In genomic region chr6:95923518-95923917, GRCh38 we compare ENCODE assay signal across 12 cellular contexts.
DNase-seq lines count a peak whose midpoint lies in the region; ATAC-seq and TF ChIP-seq lines count a peak whose summit lies in the region.
"Had no signal": no experiment of that assay in that cellular context is flagged by ENCODE, and none has a peak within 500 bp of the region (broad histone marks: within the 10 kb centered on the region; RNA-seq: fewer than 3 reads in every experiment).

No MANE protein-coding gene starts in this region.

- no peak for TF ChIP-seq CTCF in osteoblast (IDR thresholded peaks at IDR 0.05; ENCODE audit: extremely low read depth, low read depth, low read length)

- POLR2A ChIA-PET in activated CD4-positive, alpha-beta T cell treated with anti-CD3 and anti-CD28 coated beads for 36 hours (lab: Charles Lee) = no interaction called here

- H2AFZ ChIP-seq in osteoblast (ENCODE audit: low read length) = no peak overlapping the region

- no peaks in the 10 kb centered on the region for H3K4me1 ChIP-seq in osteoblast (ENCODE audit: insufficient read depth, low read length)

- ATAC-seq in activated CD4-positive, alpha-beta T cell treated with anti-CD3 and anti-CD28 coated beads for 36 hours = no peak
- peak; percentile 69 for ATAC-seq in HG02759 (IDR thresholded peaks at IDR 0.05; ENCODE audit: unreplicated experiment)
- ATAC-seq: left colon had no signal

- no peak overlapping the region for H3K4me3 Mint-ChIP-seq in activated CD4-positive, alpha-beta T cell treated with anti-CD3 and anti-CD28 coated beads for 36 hours
- H3K4me3 Mint-ChIP-seq: B cell had no signal

- H3K4me1 Mint-ChIP-seq in activated CD4-positive, alpha-beta T cell treated with anti-CD3 and anti-CD28 coated beads for 36 hours = no peaks in the 10 kb centered on the region
- H3K4me1 Mint-ChIP-seq: B cell had no signal

- no peak overlapping the region for H3K27ac Mint-ChIP-seq in activated CD4-positive, alpha-beta T cell treated with anti-CD3 and anti-CD28 coated beads for 36 hours
- H3K27ac Mint-ChIP-seq: B cell had no signal

- H3K27me3 ChIP-seq in osteoblast (ENCODE audit: insufficient read depth, low read length) = no peaks in the 10 kb centered on the region

- peak; percentile 35 for DNase-seq in activated CD4-positive, alpha-beta T cell treated with anti-CD3 and anti-CD28 coated beads for 36 hours
- DNase-seq in activated CD4-positive, alpha-beta T cell treated with anti-CD3 and anti-CD28 coated beads, Interleukin-2, amount 50 U/mL, for 4 hours = no peak
- peak; percentile 13 for DNase-seq in SK-N-DZ (ENCODE audit: low spot score)
- DNase-seq in osteoblast (ENCODE audit: insufficient read length, low spot score, missing footprints) = peak; percentile 26
- no peak for DNase-seq in UCSD-AML1 (lab: John Stamatoyannopoulos, UW; ENCODE audit: unreplicated experiment)
- DNase-seq in ecto neural progenitor cell (ENCODE audit: low spot score) = no peak
- no peak for DNase-seq in NCI-H510A treated with DMSO at 0.1 percent for 48 hours (lab: John Stamatoyannopoulos, UW)
- DNase-seq: aorta had no signal

- no peak overlapping the region for H3K4me3 ChIP-seq in osteoblast (ENCODE audit: insufficient read depth, low read length)
- H3K4me3 ChIP-seq: SK-N-MC had no signal

- no peaks in the 10 kb centered on the region for H3K79me2 ChIP-seq in osteoblast (ENCODE audit: insufficient read depth, low read length)

- no peaks in the 10 kb centered on the region for H4K20me1 ChIP-seq in osteoblast (ENCODE audit: insufficient read depth, low read length)

- no peaks in the 10 kb centered on the region for H3K36me3 ChIP-seq in osteoblast (ENCODE audit: insufficient read depth, low read length)

- intact Hi-C loops in activated CD4-positive, alpha-beta T cell treated with anti-CD3 and anti-CD28 coated beads for 36 hours (cut with DNase I, micrococcal nuclease) = loop anchor here (2.0 kb wide), 1 partner anchor 493 kb away; no protein-coding TSS in a partner anchor

- H3K9me3 Mint-ChIP-seq in activated CD4-positive, alpha-beta T cell treated with anti-CD3 and anti-CD28 coated beads for 36 hours (ENCODE audit: low read depth) = no peaks in the 10 kb centered on the region

- H3K9me3 ChIP-seq in osteoblast (ENCODE audit: low read depth, low read length) = no peaks in the 10 kb centered on the region

- CTCF ChIA-PET in activated CD4-positive, alpha-beta T cell treated with anti-CD3 and anti-CD28 coated beads for 36 hours (lab: Charles Lee) = no interaction called here

- no peak overlapping the region for H3K4me2 ChIP-seq in osteoblast (ENCODE audit: insufficient read depth, low read length)

- no peak overlapping the region for H3K27ac ChIP-seq in osteoblast (ENCODE audit: low read depth, low read length)
- H3K27ac ChIP-seq: SK-N-MC had no signal

- H3K36me3 Mint-ChIP-seq in activated CD4-positive, alpha-beta T cell treated with anti-CD3 and anti-CD28 coated beads for 36 hours (ENCODE audit: low read depth) = no peaks in the 10 kb centered on the region

- no peaks in the 10 kb centered on the region for H3K27me3 Mint-ChIP-seq in activated CD4-positive, alpha-beta T cell treated with anti-CD3 and anti-CD28 coated beads for 36 hours
- H3K27me3 Mint-ChIP-seq: B cell had no signal

Comparison
In these comparisons a context has a peak if more than half of its experiments do, and no peak if none do; other contexts are left out.
1. DNase-seq: peak in activated CD4-positive, alpha-beta T cell treated with anti-CD3 and anti-CD28 coated beads for 36 hours (single experiment), SK-N-DZ (single experiment) and osteoblast (single experiment); none in activated CD4-positive, alpha-beta T cell treated with anti-CD3 and anti-CD28 coated beads, Interleukin-2, amount 50 U/mL, for 4 hours (0 of 2), UCSD-AML1 (single experiment), ecto neural progenitor cell (single experiment) and NCI-H510A treated with DMSO at 0.1 percent for 48 hours (single experiment).